In the genomic region with DNA sequence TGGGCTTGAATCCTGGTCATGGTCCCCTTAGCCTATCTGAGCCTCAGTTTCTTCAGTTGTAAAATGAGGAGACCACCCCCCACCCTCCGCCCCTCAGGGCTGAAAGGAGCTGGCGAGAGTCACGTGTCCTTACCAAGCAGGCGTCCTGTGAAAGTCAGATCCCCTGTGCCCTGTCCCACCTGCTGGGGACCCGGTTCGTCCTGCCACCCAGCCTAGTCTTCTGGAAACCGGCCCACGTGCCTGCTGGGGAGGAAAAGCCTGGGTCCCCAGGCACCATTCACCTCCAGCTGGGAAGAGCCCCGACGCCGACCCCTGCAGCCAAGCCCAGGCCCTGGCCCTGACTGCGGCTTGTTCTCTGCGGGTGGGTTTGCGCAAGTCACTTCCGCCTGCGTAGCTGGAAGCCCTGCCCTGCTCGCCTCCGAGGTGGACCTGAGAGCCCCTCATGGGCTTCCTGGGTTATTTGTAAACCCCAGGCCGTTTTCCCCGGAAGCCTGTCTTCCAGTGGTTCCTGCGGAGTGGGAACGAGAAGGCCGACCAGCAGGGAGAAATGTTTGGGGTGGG, we compare ENCODE assay signal across 8 cellular contexts. TPM values are rescaled to one million over a fixed set of nuclear protein-coding genes. Genes with fewer than 3 reads are reported as not detected.
A peak's percentile ranks its signal among the peaks of the same experiment; 100 is the strongest.
DNase-seq lines count a peak whose midpoint lies in the region; ATAC-seq and TF ChIP-seq lines count a peak whose summit lies in the region.

No MANE protein-coding gene starts in this region.

- H3K9ac ChIP-seq in liver (ENCODE audit: low read depth in 1 of 2, low read length in 2 of 2) = peak overlapping the region; percentile 58 to 62

- peak overlapping the region; percentile 45 for H3K27ac Mint-ChIP-seq in chondrocyte (ENCODE audit: unreplicated experiment)

- intact Hi-C loops in thyroid gland (cut with DNase I) = no loop called here

- H3K27me3 ChIP-seq in liver (ENCODE audit: control insufficient read depth in 4 of 4, insufficient read depth in 4 of 4, low read length in 3 of 4) (no peaks in the 10 kb centered on the region), thyroid gland (no peaks in the 10 kb centered on the region)

- H3K9me3 Mint-ChIP-seq in chondrocyte (ENCODE audit: low read depth) = no peaks in the 10 kb centered on the region

- H3K4me1 ChIP-seq in liver (ENCODE audit: control insufficient read depth in 4 of 4, insufficient read depth in 4 of 4, low read length in 3 of 4) (peaks cover 13 to 35% (median 20%) of the 10 kb centered on the region in 4 donors), thyroid gland (peaks cover 10 to 24% of the 10 kb centered on the region in 2 donors)

- DNase-seq in DMS79 treated with DMSO at 0.1 percent for 48 hours (lab: John Stamatoyannopoulos, UW) (peak; percentile 46), NCI-H510A (lab: John Stamatoyannopoulos, UW) (peak; percentile 47), chondrocyte (ENCODE audit: low spot score) (peak; percentile 87), thyroid gland (peak; percentile 56 to 61), OCI-M2 (lab: John Stamatoyannopoulos, UW; ENCODE audit: unreplicated experiment) (no peak), NCI-H1694 (lab: John Stamatoyannopoulos, UW) (no peak)

- TF ChIP-seq RAD21 in liver (IDR thresholded peaks at IDR 0.05) = no peak

- H3K4me3 Mint-ChIP-seq in chondrocyte (ENCODE audit: unreplicated experiment) = peak overlapping the region; percentile 62

- TF ChIP-seq CTCF in chondrocyte (IDR thresholded peaks at IDR 0.05) (no peak), liver (IDR thresholded peaks at IDR 0.05; ENCODE audit: low read depth, low read length, missing input control) (no peak), thyroid gland (IDR thresholded peaks at IDR 0.05) (no peak)

- H3K36me3 Mint-ChIP-seq in chondrocyte (ENCODE audit: low read depth) = peaks cover 9% of the 10 kb centered on the region

- TF ChIP-seq POLR2A in thyroid gland (IDR thresholded peaks at IDR 0.05) = no peak

- H3K27ac ChIP-seq in liver (ENCODE audit: low read depth in 1 of 2, low read length in 2 of 2) = peak overlapping the region; percentile 74 to 75
- H3K27ac ChIP-seq in thyroid gland = peak overlapping the region; percentile 70 to 87 (median 76)

- peaks cover 21% of the 10 kb centered on the region for H3K4me1 Mint-ChIP-seq in chondrocyte (ENCODE audit: low read depth)

- H3K4me3 ChIP-seq in liver (ENCODE audit: low read depth in 1 of 3, low read length in 3 of 3) (peak overlapping the region; percentile 71 to 88 (median 83)), thyroid gland (replicated peaks in 1 of 3) (peak overlapping the region; percentile 88 to 92 (median 89))

- H3K36me3 ChIP-seq in liver (ENCODE audit: control insufficient read depth in 4 of 4, insufficient read depth in 3 of 4, low read depth in 1 of 4, low read length in 3 of 4) = peaks cover 5 to 21% (median 8%) of the 10 kb centered on the region in 4 donors
- peaks cover 11 to 12% of the 10 kb centered on the region in 2 donors for H3K36me3 ChIP-seq in thyroid gland

- ATAC-seq in GM19397 (IDR thresholded peaks at IDR 0.05; ENCODE audit: unreplicated experiment) = no peak

- H3K27me3 Mint-ChIP-seq in chondrocyte (ENCODE audit: low read depth) = no peaks in the 10 kb centered on the region

- 8% methylated on average over 23 of the region's 23 CpGs for WGBS in liver
- WGBS in thyroid gland, 2 donors = 16 to 25% methylated on average over 2 to 11 of the region's 23 CpGs

- H3K9me3 ChIP-seq in liver (ENCODE audit: control insufficient read depth in 4 of 4, low read length in 3 of 4) = no peaks in the 10 kb centered on the region
- H3K9me3 ChIP-seq in thyroid gland = no peaks in the 10 kb centered on the region

TF ChIP-seq in liver, 16 proteins besides CTCF, POLR2A, EP300 and RAD21:
- no peak for TF ChIP-seq FOXA2 (IDR thresholded peaks at IDR 0.05)
- TF ChIP-seq, protein P1, sequence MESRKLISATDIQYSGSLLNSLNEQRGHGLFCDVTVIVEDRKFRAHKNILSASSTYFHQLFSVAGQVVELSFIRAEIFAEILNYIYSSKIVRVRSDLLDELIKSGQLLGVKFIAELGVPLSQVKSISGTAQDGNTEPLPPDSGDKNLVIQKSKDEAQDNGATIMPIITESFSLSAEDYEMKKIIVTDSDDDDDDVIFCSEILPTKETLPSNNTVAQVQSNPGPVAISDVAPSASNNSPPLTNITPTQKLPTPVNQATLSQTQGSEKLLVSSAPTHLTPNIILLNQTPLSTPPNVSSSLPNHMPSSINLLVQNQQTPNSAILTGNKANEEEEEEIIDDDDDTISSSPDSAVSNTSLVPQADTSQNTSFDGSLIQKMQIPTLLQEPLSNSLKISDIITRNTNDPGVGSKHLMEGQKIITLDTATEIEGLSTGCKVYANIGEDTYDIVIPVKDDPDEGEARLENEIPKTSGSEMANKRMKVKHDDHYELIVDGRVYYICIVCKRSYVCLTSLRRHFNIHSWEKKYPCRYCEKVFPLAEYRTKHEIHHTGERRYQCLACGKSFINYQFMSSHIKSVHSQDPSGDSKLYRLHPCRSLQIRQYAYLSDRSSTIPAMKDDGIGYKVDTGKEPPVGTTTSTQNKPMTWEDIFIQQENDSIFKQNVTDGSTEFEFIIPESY (IDR thresholded peaks at IDR 0.05) = no peak
- no peak for TF ChIP-seq NR2F2 (IDR thresholded peaks at IDR 0.05)
- no peak for TF ChIP-seq REST (IDR thresholded peaks at IDR 0.05)
- TF ChIP-seq GABPA (IDR thresholded peaks at IDR 0.05 in 1 of 2, conservative IDR thresholded peaks at IDR 0.05 in 1 of 2) = no peak
- TF ChIP-seq MAX (IDR thresholded peaks at IDR 0.05) = no peak
- TF ChIP-seq FOXA1 (IDR thresholded peaks at IDR 0.05) = no peak
- no peak for TF ChIP-seq JUND (IDR thresholded peaks at IDR 0.05)
- TF ChIP-seq HNF4A (conservative IDR thresholded peaks at IDR 0.05) = no peak
- no peak for TF ChIP-seq SP1 (IDR thresholded peaks at IDR 0.05)
- no peak for TF ChIP-seq RXRA (IDR thresholded peaks at IDR 0.05)
- no peak for TF ChIP-seq ATF3 (IDR thresholded peaks at IDR 0.05)

RNA-seq across cellular contexts. Expression of gene SSH3, which starts 0.7 kb away (rescaled TPM):
- 19.8 to 30.0 TPM (median 28.4 TPM) in 3 replicates for total RNA-seq in chondrocyte
- total RNA-seq in liver = 10 to 100 TPM in 1 of 2 donors, 1 to 10 TPM in 1; 4.8 to 10.4 TPM
- polyA plus RNA-seq in liver = 1 to 10 TPM; 7.6 to 8.7 TPM
- 10 to 100 TPM; 50.5 to 59.9 (median 54.4) TPM for total RNA-seq in thyroid gland

RNA-seq across cellular contexts. Expression of gene ANKRD13D, which starts 13.5 kb away (rescaled TPM):
- 40.0 to 51.8 TPM (median 47.8 TPM) in 3 replicates for total RNA-seq in chondrocyte
- 10 to 100 TPM in 1 of 2 donors, 1 to 10 TPM in 1; 5.6 to 15.0 TPM for total RNA-seq in liver
- polyA plus RNA-seq in liver = 1 to 10 TPM; 5.5 to 6.1 TPM
- 10 to 100 TPM; 27.9 to 36.8 (median 31.5) TPM for total RNA-seq in thyroid gland

RNA-seq across cellular contexts. Expression of gene GRK2, which starts 36.4 kb away (rescaled TPM):
- total RNA-seq in chondrocyte (34.0 to 38.3 TPM (median 36.1 TPM) in 3 replicates), liver (10 to 100 TPM; 35.0 to 41.4 TPM), thyroid gland (10 to 100 TPM; 32.8 to 55.8 (median 40.6) TPM)
- 10 to 100 TPM; 13.4 to 28.4 TPM for polyA plus RNA-seq in liver

RNA-seq across cellular contexts. Expression of gene POLD4, which starts 50.7 kb away (rescaled TPM):
- total RNA-seq in chondrocyte = 48.8 to 67.7 TPM (median 63.4 TPM) in 3 replicates
- total RNA-seq in liver = 10 to 100 TPM; 18.8 to 53.0 TPM
- polyA plus RNA-seq in liver = 100 to 1,000 TPM; 119 to 246 TPM
- total RNA-seq in thyroid gland = 100 to 1,000 TPM in 1 of 4 donors, 10 to 100 TPM in 3; 38.6 to 105 (median 60.6) TPM

Comparison
In these comparisons a context has a peak if more than half of its experiments do, and no peak if none do; other contexts are left out.
1. DNase-seq: peak in DMS79 treated with DMSO at 0.1 percent for 48 hours (single experiment), NCI-H510A (single experiment), chondrocyte (single experiment) and thyroid gland (2 of 2); none in OCI-M2 (single experiment) and NCI-H1694 (single experiment).